8 cellular contexts compared by ENCODE assay signal in the genomic region with DNA sequence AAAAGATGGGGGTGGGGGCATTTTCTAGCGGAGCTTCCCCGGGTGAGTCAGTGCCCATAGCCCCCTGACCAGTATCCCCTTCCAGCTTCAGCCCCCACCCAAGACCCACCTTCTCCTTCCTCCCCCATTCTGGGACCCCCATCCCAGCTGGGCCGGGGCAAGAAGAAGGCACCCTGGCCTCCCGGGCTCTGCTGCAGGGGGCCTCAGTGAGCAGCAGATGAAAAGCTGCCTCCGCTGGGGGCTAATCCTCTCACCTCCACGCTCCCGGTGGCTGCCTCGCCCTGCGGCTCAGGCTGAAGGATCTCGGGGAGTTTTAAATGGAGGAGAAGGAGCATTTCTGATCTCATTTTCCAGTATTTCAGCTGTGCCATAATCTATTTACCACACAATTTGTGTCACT.
DNase-seq lines count a peak whose midpoint lies in the region; ATAC-seq, FAIRE-seq and TF ChIP-seq lines count a peak whose summit lies in the region.

No MANE protein-coding gene starts in this region.

- H2AFZ ChIP-seq in Loucy (ENCODE audit: low read length): peak overlapping the region; percentile 48
- H2AFZ ChIP-seq in H1 (ENCODE audit: low read length): no peak overlapping the region
- no peak overlapping the region for H2AFZ ChIP-seq in mammary epithelial cell (ENCODE audit: low read depth, low read length)

- peaks cover 52% of the 10 kb centered on the region for H3K4me1 ChIP-seq in Loucy (ENCODE audit: insufficient read depth, low read length, poor library complexity, severe bottlenecking)
- H3K4me1 ChIP-seq in H1 (replicated peaks in 1 of 4; ENCODE audit: control insufficient read depth in 3 of 4, insufficient read depth in 4 of 4, low read length in 3 of 4): peaks cover 0 to 7% (median 3%) of the 10 kb centered on the region in 4 experiments; a peak in 6 of 7 replicates
- H3K4me1 ChIP-seq in mammary epithelial cell (ENCODE audit: insufficient read depth, low read length): no peaks in the 10 kb centered on the region

- WGBS in H1 (ENCODE audit: extremely low coverage in 1 of 2, insufficient coverage in 1 of 2, insufficient read length in 1 of 2, insufficient replicate concordance in 2 of 2, low coverage in 1 of 2, low lambda C conversion rate in 2 of 2, missing lambda C conversion rate in 1 of 2), 2 experiments: 75% methylated on average over 6 of the region's 10 CpGs; no CpG with 5 or more reads in 1 of the 2 experiments
- WGBS in mammary epithelial cell (ENCODE audit: low coverage, missing lambda C conversion rate): 72% methylated on average over 9 of the region's 10 CpGs

- in situ Hi-C loops in mammary epithelial cell (cut with MboI; ENCODE audit: low sequenced_read_pairs in 2 of 2): no loop called here

- no peak overlapping the region for H3K14ac ChIP-seq in H1 (ENCODE audit: insufficient read length)

- H3K23me2 ChIP-seq in H1 (ENCODE audit: low read depth, low read length): no peaks in the 10 kb centered on the region

- H4K20me1 ChIP-seq in Loucy (ENCODE audit: insufficient read depth, low read length, poor library complexity, severe bottlenecking) (no peaks in the 10 kb centered on the region), H1 (replicated peaks in 1 of 2; ENCODE audit: control insufficient read depth in 1 of 2, insufficient read depth in 2 of 2, low read length in 2 of 2) (no peaks in the 10 kb centered on the region), mammary epithelial cell (ENCODE audit: insufficient read depth, low read length) (no peaks in the 10 kb centered on the region)

- intact Hi-C loops in activated CD8-positive, alpha-beta T cell treated with anti-CD3 and anti-CD28 coated beads for 36 hours (cut with micrococcal nuclease): no loop called here
- intact Hi-C loops in mammary epithelial cell (cut with micrococcal nuclease): no loop called here

- H3K79me2 ChIP-seq in Loucy (ENCODE audit: insufficient read depth, low read length) (no peaks in the 10 kb centered on the region), H1 (ENCODE audit: control insufficient read depth in 1 of 2, insufficient read depth in 2 of 2, low read length in 2 of 2) (no peaks in the 10 kb centered on the region), mammary epithelial cell (ENCODE audit: insufficient read depth, low read length) (no peaks in the 10 kb centered on the region)

- H3K9me3 ChIP-seq in Loucy (ENCODE audit: insufficient read depth, low read depth, low read length) (no peaks in the 10 kb centered on the region), H1 (ENCODE audit: insufficient read depth in 2 of 2, low read depth in 1 of 2, low read length in 1 of 2) (peaks cover 2 to 4% of the 10 kb centered on the region in 2 experiments; a peak in 1 of 4 replicates), mammary epithelial cell (replicated peaks; ENCODE audit: insufficient read depth, low read length) (no peaks in the 10 kb centered on the region)

- H2BK5ac ChIP-seq in H1 (ENCODE audit: low read depth, low read length): no peak overlapping the region

- H2AK5ac ChIP-seq in H1 (ENCODE audit: low read depth, low read length): no peak overlapping the region

- H3K36me3 ChIP-seq in Loucy (ENCODE audit: insufficient read depth, low read length) (no peaks in the 10 kb centered on the region), H1 (ENCODE audit: control insufficient read depth in 2 of 4, insufficient read depth in 4 of 4, low read length in 3 of 4) (no peaks in the 10 kb centered on the region), mammary epithelial cell (ENCODE audit: insufficient read depth, low read length) (no peaks in the 10 kb centered on the region)

- no peaks in the 10 kb centered on the region for H3K79me1 ChIP-seq in H1 (ENCODE audit: low read depth, low read length)

- H3K4ac ChIP-seq in H1 (replicated peaks; ENCODE audit: insufficient read length, low read depth, low read length): no peak overlapping the region

- no peak overlapping the region for H3K18ac ChIP-seq in H1 (ENCODE audit: extremely low read depth, low read length)

- TF ChIP-seq CTCF in Loucy (conservative IDR thresholded peaks at IDR 0.05; ENCODE audit: low read length) (peak; percentile 81), H1 (IDR thresholded peaks at IDR 0.05; ENCODE audit: control extremely low read depth in 1 of 3, insufficient read depth in 1 of 3, low read depth in 1 of 3, low read length in 3 of 3) (peak; percentile 44 to 54 (median 46); a peak in 3 of 4 replicates), mammary epithelial cell (conservative IDR thresholded peaks at IDR 0.05 in 1 of 2, IDR thresholded peaks at IDR 0.05 in 1 of 2; ENCODE audit: extremely low read depth in 1 of 2, insufficient read depth in 1 of 2, low read depth in 1 of 2, low read length in 2 of 2) (no peak)
- TF ChIP-seq CTCF in activated CD8-positive, alpha-beta T cell treated with anti-CD3 and anti-CD28 coated beads for 36 hours (IDR thresholded peaks at IDR 0.05): peak; percentile 56

- H3K27me3 ChIP-seq in Loucy (ENCODE audit: insufficient read depth, low read length, poor library complexity, severe bottlenecking) (no peaks in the 10 kb centered on the region), H1 (replicated peaks in 1 of 4; ENCODE audit: control insufficient read depth in 3 of 4, extremely low read depth in 1 of 4, insufficient read depth in 3 of 4, low read length in 3 of 4) (peaks cover 0 to 2% (median 0%) of the 10 kb centered on the region in 4 experiments; a peak in 3 of 7 replicates), mammary epithelial cell (ENCODE audit: insufficient read depth, low read length) (peaks cover 3% of the 10 kb centered on the region)

- no peak overlapping the region for H2BK12ac ChIP-seq in H1 (ENCODE audit: low read depth, low read length)

- no peaks in the 10 kb centered on the region for H3K9me2 ChIP-seq in Loucy (replicated peaks; ENCODE audit: low read depth, low read length)

- H3K4me1 Mint-ChIP-seq in activated CD8-positive, alpha-beta T cell treated with anti-CD3 and anti-CD28 coated beads for 36 hours (ENCODE audit: low read depth): peaks cover 32% of the 10 kb centered on the region

- no peak overlapping the region for H2BK15ac ChIP-seq in H1 (ENCODE audit: low read length)

- H3K27ac Mint-ChIP-seq in activated CD8-positive, alpha-beta T cell treated with anti-CD3 and anti-CD28 coated beads for 36 hours: peak overlapping the region; percentile 94

- no TSS peak for BruUV-seq in mammary epithelial cell (replicated peaks; lab: Mats Ljungman, UMichigan)

- no peaks in the 10 kb centered on the region for H3K27me3 Mint-ChIP-seq in activated CD8-positive, alpha-beta T cell treated with anti-CD3 and anti-CD28 coated beads for 36 hours

- peak; percentile 67 for DNase-seq in activated CD8-positive, alpha-beta T cell treated with anti-CD3 and anti-CD28 coated beads for 36 hours
- no peak for DNase-seq in H1 (ENCODE audit: low read depth in 1 of 2, low spot score in 2 of 2)
- peak; percentile 66 for DNase-seq in stimulated activated CD8-positive, alpha-beta memory T cell treated with anti-CD3 and anti-CD28 coated beads, Interleukin-4, amount 100 ng/mL, for 48 hours
- no peak for DNase-seq in mammary epithelial cell
- no peak for DNase-seq in DMS114 treated with DMSO at 0.1 percent for 48 hours (lab: John Stamatoyannopoulos, UW; ENCODE audit: unreplicated experiment)

- H4K5ac ChIP-seq in H1 (ENCODE audit: insufficient read length, low read depth, low read length): no peak overlapping the region

- no peaks in the 10 kb centered on the region for H3K36me3 Mint-ChIP-seq in activated CD8-positive, alpha-beta T cell treated with anti-CD3 and anti-CD28 coated beads for 36 hours (ENCODE audit: low read depth)

- no peak overlapping the region for H3K23ac ChIP-seq in H1 (ENCODE audit: insufficient read length)

- POLR2A ChIA-PET in activated CD8-positive, alpha-beta T cell treated with anti-CD3 and anti-CD28 coated beads for 36 hours (lab: Charles Lee): interaction anchor here (0.7 to 2.5 kb wide), 14 partner anchors 9 to 368 kb away, joined by 3 to 19 read pairs (median 3); partner anchors contain the start of gene TNRC6C
- POLR2A ChIA-PET in H1 (lab: Charles Lee; ENCODE audit: partially characterized antibody): interaction anchor here (0.6 kb wide), 1 partner anchor 248 kb away, joined by 3 read pairs; no protein-coding TSS in a partner anchor

- no peak overlapping the region for H2BK120ac ChIP-seq in H1 (replicated peaks; ENCODE audit: low read depth, low read length)

- H4K8ac ChIP-seq in H1 (ENCODE audit: extremely low read depth, insufficient read depth, low read length): no peak overlapping the region

- H3K9me3 Mint-ChIP-seq in activated CD8-positive, alpha-beta T cell treated with anti-CD3 and anti-CD28 coated beads for 36 hours: no peaks in the 10 kb centered on the region

- H2BK20ac ChIP-seq in H1 (ENCODE audit: low read length): 0 out of 2 replicates have a peak overlapping the region, but pooled peaks have one; percentile 61

- H3K9ac ChIP-seq in Loucy (ENCODE audit: low read depth, low read length, poor library complexity, severe bottlenecking) (peak overlapping the region; percentile 89), H1 (replicated peaks in 1 of 4; ENCODE audit: extremely low read depth in 1 of 4, low read depth in 3 of 4, low read length in 3 of 4) (no peak overlapping the region), mammary epithelial cell (ENCODE audit: insufficient read depth, low read length) (no peak overlapping the region)

- dilution Hi-C loops in mammary epithelial cell (cut with HindIII; ENCODE audit: low sequenced_read_pairs): loop anchor here (5.0 kb wide), 1 partner anchor 98 kb away; no protein-coding TSS in a partner anchor

- no peaks in the 10 kb centered on the region for H3F3A ChIP-seq in Loucy (ENCODE audit: low read depth)

- ATAC-seq in activated CD8-positive, alpha-beta T cell treated with anti-CD3 and anti-CD28 coated beads for 36 hours: peak; percentile 62
- no peak for ATAC-seq in HG02763 (IDR thresholded peaks at IDR 0.05; ENCODE audit: unreplicated experiment)
- ATAC-seq in HG03159 (IDR thresholded peaks at IDR 0.05; ENCODE audit: unreplicated experiment): no peak

- TF ChIP-seq RAD21 in H1 (IDR thresholded peaks at IDR 0.05 in 1 of 2, conservative IDR thresholded peaks at IDR 0.05 in 1 of 2; ENCODE audit: low read depth in 2 of 2, low read length in 2 of 2): peak; percentile 36 to 60; a peak in 3 of 4 replicates

- CTCF ChIA-PET in activated CD8-positive, alpha-beta T cell treated with anti-CD3 and anti-CD28 coated beads for 36 hours (lab: Charles Lee): interaction anchor here (0.8 to 3.9 kb wide), 16 partner anchors 9 to 374 kb away, joined by 3 to 15 read pairs (median 5); no protein-coding TSS in a partner anchor
- CTCF ChIA-PET in H1 (lab: Charles Lee; ENCODE audit: partially characterized antibody) (interaction anchor here (0.6 to 1.7 kb wide), 13 partner anchors 9 to 288 kb away, joined by 3 to 4 read pairs (median 3); no protein-coding TSS in a partner anchor), mammary epithelial cell (lab: Charles Lee; ENCODE audit: low non-redundant PET) (no interaction called here)

- H3K4me2 ChIP-seq in Loucy (ENCODE audit: low read depth, low read length, poor library complexity, severe bottlenecking) (peak overlapping the region; percentile 98), H1 (ENCODE audit: insufficient read depth in 1 of 2, low read depth in 2 of 2, low read length in 2 of 2) (no peak overlapping the region), mammary epithelial cell (ENCODE audit: insufficient read depth, low read depth, low read length) (no peak overlapping the region)

- peak overlapping the region; percentile 75 for H3K4me3 ChIP-seq in Loucy (ENCODE audit: low read length, poor library complexity, severe bottlenecking)
- H3K4me3 ChIP-seq in H1 (ENCODE audit: extremely low read depth in 1 of 4, insufficient read depth in 2 of 4, low read depth in 3 of 4, low read length in 4 of 4): no peak overlapping the region
- no peak overlapping the region for H3K4me3 ChIP-seq in mammary epithelial cell (replicated peaks in 1 of 3; ENCODE audit: insufficient read depth in 1 of 3, low read depth in 2 of 3, low read length in 3 of 3)

- H4K91ac ChIP-seq in H1 (replicated peaks; ENCODE audit: insufficient read length, low read length): no peak overlapping the region

- TF ChIP-seq EP300 in H1 (IDR thresholded peaks at IDR 0.05; ENCODE audit: borderline replicate concordance in 1 of 2, low read depth in 2 of 2, low read length in 2 of 2): no peak

- FAIRE-seq in H1 (lab: Jason Lieb, UNC): no peak

- H3K56ac ChIP-seq in H1 (replicated peaks; ENCODE audit: insufficient read length, low read depth, low read length): no peak overlapping the region

- no peak for TF ChIP-seq POLR2A in H1 (IDR thresholded peaks at IDR 0.05; ENCODE audit: control extremely low read depth in 1 of 2, low read depth in 2 of 2, low read length in 2 of 2)

- H3K4me3 Mint-ChIP-seq in activated CD8-positive, alpha-beta T cell treated with anti-CD3 and anti-CD28 coated beads for 36 hours: peak overlapping the region; percentile 56

- no peak overlapping the region for H3K27ac ChIP-seq in H1 (ENCODE audit: low read depth, low read length)
- no peak overlapping the region for H3K27ac ChIP-seq in mammary epithelial cell (ENCODE audit: insufficient read depth, low read depth, low read length)

Comparison
In these comparisons a context has a peak if more than half of its experiments do, and no peak if none do; other contexts are left out.
1. CTCF ChIP-seq: peak in Loucy (single experiment), activated CD8-positive, alpha-beta T cell treated with anti-CD3 and anti-CD28 coated beads for 36 hours (single experiment) and H1 (3 of 3); none in mammary epithelial cell (0 of 2).
2. DNase-seq: peak in activated CD8-positive, alpha-beta T cell treated with anti-CD3 and anti-CD28 coated beads for 36 hours (single experiment) and stimulated activated CD8-positive, alpha-beta memory T cell treated with anti-CD3 and anti-CD28 coated beads, Interleukin-4, amount 100 ng/mL, for 48 hours (single experiment); none in H1 (0 of 2), mammary epithelial cell (single experiment) and DMS114 treated with DMSO at 0.1 percent for 48 hours (single experiment).